Comparison of ENCODE assay signal across 9 cellular contexts in the genomic region with DNA sequence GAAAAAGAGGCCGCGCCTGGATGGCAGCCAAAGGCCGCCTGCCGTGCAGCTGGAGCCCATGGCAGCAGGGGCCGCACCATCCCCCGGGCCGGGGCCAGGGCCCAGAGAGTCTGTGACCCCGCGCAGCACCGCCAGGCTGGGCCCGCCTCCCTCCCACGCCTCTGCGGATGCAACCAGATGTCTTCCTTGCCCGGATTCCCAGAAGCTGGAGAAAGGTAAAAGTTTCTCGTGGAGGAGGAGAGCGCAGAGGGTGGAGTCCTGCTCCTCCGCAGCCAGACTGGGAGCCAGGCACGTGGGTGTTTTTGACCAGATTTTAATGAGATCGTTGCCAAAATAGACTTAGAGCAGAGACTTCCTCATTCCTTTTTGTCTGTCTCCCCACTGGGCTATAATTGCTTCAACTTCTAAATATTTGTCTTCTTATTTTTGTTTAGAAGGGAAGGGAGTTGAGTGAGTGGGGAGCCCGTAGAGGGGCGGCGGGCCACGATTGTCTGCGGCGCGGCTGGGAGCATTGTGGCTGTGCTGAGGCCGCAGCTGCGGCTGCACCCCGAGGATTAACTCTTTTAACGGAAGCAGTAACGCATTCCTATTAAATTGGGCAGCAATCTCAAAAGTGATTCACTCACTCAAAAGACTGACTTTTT. TPM values are rescaled to one million over a fixed set of nuclear protein-coding genes. Genes with fewer than 3 reads are reported as not detected.
DNase-seq lines count a peak whose midpoint lies in the region; FAIRE-seq and TF ChIP-seq lines count a peak whose summit lies in the region.
"Had no signal": no experiment of that assay in that cellular context is flagged by ENCODE, and none has a peak within 500 bp of the region (broad histone marks: within the 10 kb centered on the region; RNA-seq: fewer than 3 reads in every experiment).

No MANE protein-coding gene starts in this region.

- no peaks in the 10 kb centered on the region for H3K27me3 ChIP-seq in dorsolateral prefrontal cortex

- H3K27ac Mint-ChIP-seq in type B pancreatic cell = no peak overlapping the region
- no peak overlapping the region for H3K27ac Mint-ChIP-seq in activated naive CD8-positive, alpha-beta T cell treated with anti-CD3 and anti-CD28 coated beads for 36 hours
- H3K27ac Mint-ChIP-seq: activated CD4-positive, alpha-beta T cell treated with anti-CD3 and anti-CD28 coated beads for 36 hours had no signal

- H3K27me3 Mint-ChIP-seq in type B pancreatic cell = no peaks in the 10 kb centered on the region
- no peaks in the 10 kb centered on the region for H3K27me3 Mint-ChIP-seq in activated naive CD8-positive, alpha-beta T cell treated with anti-CD3 and anti-CD28 coated beads for 36 hours
- H3K27me3 Mint-ChIP-seq: activated CD4-positive, alpha-beta T cell treated with anti-CD3 and anti-CD28 coated beads for 36 hours had no signal

- DNase-seq in AG09309 (ENCODE audit: low read depth) (peak; percentile 63), NCI-H1092 treated with DMSO at 0.1 percent for 48 hours (lab: John Stamatoyannopoulos, UW) (peak; percentile 55), dorsolateral prefrontal cortex (peak; percentile 57 to 90 (median 85)), middle frontal gyrus (ENCODE audit: extremely low spot score, low spot score) (peak; percentile 44), T1000 (lab: John Stamatoyannopoulos, UW) (no peak), GM12892 (ENCODE audit: insufficient read length) (no peak), type B pancreatic cell (ENCODE audit: extremely low spot score, unreplicated experiment) (no peak)
- DNase-seq in activated naive CD8-positive, alpha-beta T cell treated with anti-CD3 and anti-CD28 coated beads for 36 hours = no peak
- DNase-seq: activated CD4-positive, alpha-beta T cell treated with anti-CD3 and anti-CD28 coated beads for 36 hours had no signal

- H3K9me3 Mint-ChIP-seq in type B pancreatic cell = no peaks in the 10 kb centered on the region
- H3K9me3 Mint-ChIP-seq in activated naive CD8-positive, alpha-beta T cell treated with anti-CD3 and anti-CD28 coated beads for 36 hours = no peaks in the 10 kb centered on the region

- peak overlapping the region; percentile 28 for H3K4me3 ChIP-seq in AG09309 (ENCODE audit: control insufficient read depth, low read depth, low read length)
- peak overlapping the region; percentile 0 to 62 (median 47) for H3K4me3 ChIP-seq in dorsolateral prefrontal cortex

- FAIRE-seq in GM12892 (lab: Jason Lieb, UNC) = no peak

- H3K4me1 Mint-ChIP-seq in type B pancreatic cell (ENCODE audit: unreplicated experiment) = peaks cover 33% of the 10 kb centered on the region
- peaks cover 37% of the 10 kb centered on the region for H3K4me1 Mint-ChIP-seq in activated naive CD8-positive, alpha-beta T cell treated with anti-CD3 and anti-CD28 coated beads for 36 hours

- H3K4me3 Mint-ChIP-seq in type B pancreatic cell = no peak overlapping the region
- no peak overlapping the region for H3K4me3 Mint-ChIP-seq in activated naive CD8-positive, alpha-beta T cell treated with anti-CD3 and anti-CD28 coated beads for 36 hours
- H3K4me3 Mint-ChIP-seq: activated CD4-positive, alpha-beta T cell treated with anti-CD3 and anti-CD28 coated beads for 36 hours had no signal

- H3K27ac ChIP-seq in dorsolateral prefrontal cortex = peak overlapping the region; percentile 47 to 94 (median 88)

- TF ChIP-seq POLR2A in GM12892 (IDR thresholded peaks at IDR 0.05; ENCODE audit: low read depth, low read length) = no peak

- no peak for TF ChIP-seq CTCF in AG09309 (IDR thresholded peaks at IDR 0.05; ENCODE audit: control insufficient read depth, insufficient read depth, low read depth, low read length, missing control alignments)
- peak in 28 of 56 donors; percentile 4 to 56 (median 32) for TF ChIP-seq CTCF in dorsolateral prefrontal cortex (IDR thresholded peaks at IDR 0.05 in 54 of 56, conservative IDR thresholded peaks at IDR 0.05 in 2 of 56; ENCODE audit: low read depth in 1 of 56, partially characterized antibody in 56 of 56)
- TF ChIP-seq CTCF in type B pancreatic cell (conservative IDR thresholded peaks at IDR 0.05) = no peak

- intact Hi-C loops in dorsolateral prefrontal cortex (cut with DNase I) = loop anchor here in 1 of 2 donors (1.0 kb wide), 1 partner anchor 36 kb away; no protein-coding TSS in a partner anchor

- H3K36me3 Mint-ChIP-seq in type B pancreatic cell = peaks cover 9% of the 10 kb centered on the region
- peaks cover 27% of the 10 kb centered on the region for H3K36me3 Mint-ChIP-seq in activated naive CD8-positive, alpha-beta T cell treated with anti-CD3 and anti-CD28 coated beads for 36 hours

RNA-seq across cellular contexts. Expression of a gene that starts 22.8 kb away (rescaled TPM):
- total RNA-seq in dorsolateral prefrontal cortex = 100 to 1,000 TPM; 105 to 222 (median 151) TPM
- 13.5 TPM for polyA plus RNA-seq in GM12892 (2012; ENCODE audit: missing spikeins)
- 83.3 and 98.3 TPM in 2 replicates for total RNA-seq in type B pancreatic cell (ENCODE audit: low replicate concordance)
- total RNA-seq in activated naive CD8-positive, alpha-beta T cell treated with anti-CD3 and anti-CD28 coated beads for 36 hours = 100 to 1,000 TPM in 1 of 2 experiments, 10 to 100 TPM in 1; 98.7 to 101 TPM

RNA-seq across cellular contexts. Expression of a gene that starts 40.4 kb away (rescaled TPM):
- total RNA-seq in dorsolateral prefrontal cortex (10 to 100 TPM; 30.0 to 91.1 (median 47.4) TPM), type B pancreatic cell (ENCODE audit: low replicate concordance) (33.7 and 37.9 TPM in 2 replicates)
- polyA plus RNA-seq in GM12892 (2012; ENCODE audit: missing spikeins) = 12.3 TPM
- total RNA-seq in activated naive CD8-positive, alpha-beta T cell treated with anti-CD3 and anti-CD28 coated beads for 36 hours = 10 to 100 TPM; 36.5 to 37.6 TPM

RNA-seq across cellular contexts. Expression of a gene that starts 46.4 kb away (rescaled TPM):
- 100 to 1,000 TPM in 3 of 120 experiments, 10 to 100 TPM in 117; 46.4 to 115 (median 70.5) TPM for total RNA-seq in dorsolateral prefrontal cortex
- polyA plus RNA-seq in GM12892 (2012; ENCODE audit: missing spikeins) = 74.9 TPM
- 124 and 141 TPM in 2 replicates for total RNA-seq in type B pancreatic cell (ENCODE audit: low replicate concordance)
- 100 to 1,000 TPM; 287 to 297 TPM for total RNA-seq in activated naive CD8-positive, alpha-beta T cell treated with anti-CD3 and anti-CD28 coated beads for 36 hours

Comparison
In these comparisons a context has a peak if more than half of its experiments do, and no peak if none do; other contexts are left out.
1. DNase-seq: peak in AG09309 (single experiment), NCI-H1092 treated with DMSO at 0.1 percent for 48 hours (single experiment), dorsolateral prefrontal cortex (10 of 10) and middle frontal gyrus (single experiment); none in T1000 (single experiment), GM12892 (single experiment), type B pancreatic cell (single experiment) and activated naive CD8-positive, alpha-beta T cell treated with anti-CD3 and anti-CD28 coated beads for 36 hours (single experiment).